ENCODE assay signal across 1 cellular context in the genomic region with DNA sequence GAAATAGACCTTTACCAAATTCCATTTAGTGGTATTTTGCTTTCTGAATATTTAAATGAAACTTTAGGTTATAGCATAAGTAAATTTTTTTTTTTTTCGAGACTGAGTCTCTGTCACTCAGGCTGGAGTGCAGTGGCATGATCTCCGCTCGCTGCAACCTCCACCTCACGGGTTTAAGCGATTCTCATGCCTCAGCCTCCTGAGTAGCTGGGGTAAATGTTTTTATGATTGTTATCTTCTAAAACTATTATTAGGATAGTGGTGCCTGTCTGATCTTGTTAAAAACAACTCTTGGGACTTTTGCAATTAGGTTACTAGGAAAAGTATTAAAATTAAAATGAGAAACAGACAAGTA.
TF ChIP-seq lines count a peak whose summit lies in the region.

No MANE protein-coding gene starts in this region.

TF ChIP-seq in K562, 482 proteins besides CTCF, POLR2A, EP300 and RAD21 (continued from another document):
- TF ChIP-seq PRPF4 (IDR thresholded peaks at IDR 0.05; ENCODE audit: insufficient read depth, low read depth, low read length, poor library complexity, severe bottlenecking) (no peak), STAT5B (CRISPR knock-in tag; IDR thresholded peaks at IDR 0.05) (0 out of 2 replicates have a peak, but pooled peaks have one; percentile 20), CBFA2T3 (IDR thresholded peaks at IDR 0.05) (no peak), KLF1 (tag; IDR thresholded peaks at IDR 0.05) (peak; percentile 36; the same call in 1 of the 2 replicates), ZNF551 (CRISPR knock-in tag; IDR thresholded peaks at IDR 0.05) (no peak), EGR1 (conservative IDR thresholded peaks at IDR 0.05) (no peak), TAF7 (tag; IDR thresholded peaks at IDR 0.05) (no peak), ZNF707 (CRISPR knock-in tag; conservative IDR thresholded peaks at IDR 0.05) (0 out of 2 replicates have a peak, but pooled peaks have one; percentile 18), ZNF212 (CRISPR knock-in tag; IDR thresholded peaks at IDR 0.05) (no peak), DMBX1 (CRISPR knock-in tag; IDR thresholded peaks at IDR 0.05; ENCODE audit: borderline replicate concordance) (peak; percentile 54; the same call in 1 of the 2 replicates), CC2D1A (IDR thresholded peaks at IDR 0.05) (no peak), CBX1 (IDR thresholded peaks at IDR 0.05; ENCODE audit: low read depth) (no peak), TFAM (CRISPR knock-in tag; conservative IDR thresholded peaks at IDR 0.05) (no peak), NRF1 (conservative IDR thresholded peaks at IDR 0.05 in 1 of 2, IDR thresholded peaks at IDR 0.05 in 1 of 2) (0 out of 4 replicates have a peak, but pooled peaks of 1 of the 2 experiments have one; percentile 1), ZNF263 (CRISPR knock-in tag; IDR thresholded peaks at IDR 0.05; ENCODE audit: borderline replicate concordance) (no peak), ZNF444 (CRISPR knock-in tag; IDR thresholded peaks at IDR 0.05) (no peak), TCF7 (IDR thresholded peaks at IDR 0.05; ENCODE audit: borderline replicate concordance) (no peak), CXXC5 (CRISPR knock-in tag; IDR thresholded peaks at IDR 0.05) (0 out of 2 replicates have a peak, but pooled peaks have one; percentile 7), BACH1 (tag; IDR thresholded peaks at IDR 0.05) (no peak)
- TF ChIP-seq, protein P1, sequence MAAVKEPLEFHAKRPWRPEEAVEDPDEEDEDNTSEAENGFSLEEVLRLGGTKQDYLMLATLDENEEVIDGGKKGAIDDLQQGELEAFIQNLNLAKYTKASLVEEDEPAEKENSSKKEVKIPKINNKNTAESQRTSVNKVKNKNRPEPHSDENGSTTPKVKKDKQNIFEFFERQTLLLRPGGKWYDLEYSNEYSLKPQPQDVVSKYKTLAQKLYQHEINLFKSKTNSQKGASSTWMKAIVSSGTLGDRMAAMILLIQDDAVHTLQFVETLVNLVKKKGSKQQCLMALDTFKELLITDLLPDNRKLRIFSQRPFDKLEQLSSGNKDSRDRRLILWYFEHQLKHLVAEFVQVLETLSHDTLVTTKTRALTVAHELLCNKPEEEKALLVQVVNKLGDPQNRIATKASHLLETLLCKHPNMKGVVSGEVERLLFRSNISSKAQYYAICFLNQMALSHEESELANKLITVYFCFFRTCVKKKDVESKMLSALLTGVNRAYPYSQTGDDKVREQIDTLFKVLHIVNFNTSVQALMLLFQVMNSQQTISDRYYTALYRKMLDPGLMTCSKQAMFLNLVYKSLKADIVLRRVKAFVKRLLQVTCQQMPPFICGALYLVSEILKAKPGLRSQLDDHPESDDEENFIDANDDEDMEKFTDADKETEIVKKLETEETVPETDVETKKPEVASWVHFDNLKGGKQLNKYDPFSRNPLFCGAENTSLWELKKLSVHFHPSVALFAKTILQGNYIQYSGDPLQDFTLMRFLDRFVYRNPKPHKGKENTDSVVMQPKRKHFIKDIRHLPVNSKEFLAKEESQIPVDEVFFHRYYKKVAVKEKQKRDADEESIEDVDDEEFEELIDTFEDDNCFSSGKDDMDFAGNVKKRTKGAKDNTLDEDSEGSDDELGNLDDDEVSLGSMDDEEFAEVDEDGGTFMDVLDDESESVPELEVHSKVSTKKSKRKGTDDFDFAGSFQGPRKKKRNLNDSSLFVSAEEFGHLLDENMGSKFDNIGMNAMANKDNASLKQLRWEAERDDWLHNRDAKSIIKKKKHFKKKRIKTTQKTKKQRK (IDR thresholded peaks at IDR 0.05; ENCODE audit: borderline replicate concordance, low read depth, low read length), result no peak
- TF ChIP-seq, protein P2, sequence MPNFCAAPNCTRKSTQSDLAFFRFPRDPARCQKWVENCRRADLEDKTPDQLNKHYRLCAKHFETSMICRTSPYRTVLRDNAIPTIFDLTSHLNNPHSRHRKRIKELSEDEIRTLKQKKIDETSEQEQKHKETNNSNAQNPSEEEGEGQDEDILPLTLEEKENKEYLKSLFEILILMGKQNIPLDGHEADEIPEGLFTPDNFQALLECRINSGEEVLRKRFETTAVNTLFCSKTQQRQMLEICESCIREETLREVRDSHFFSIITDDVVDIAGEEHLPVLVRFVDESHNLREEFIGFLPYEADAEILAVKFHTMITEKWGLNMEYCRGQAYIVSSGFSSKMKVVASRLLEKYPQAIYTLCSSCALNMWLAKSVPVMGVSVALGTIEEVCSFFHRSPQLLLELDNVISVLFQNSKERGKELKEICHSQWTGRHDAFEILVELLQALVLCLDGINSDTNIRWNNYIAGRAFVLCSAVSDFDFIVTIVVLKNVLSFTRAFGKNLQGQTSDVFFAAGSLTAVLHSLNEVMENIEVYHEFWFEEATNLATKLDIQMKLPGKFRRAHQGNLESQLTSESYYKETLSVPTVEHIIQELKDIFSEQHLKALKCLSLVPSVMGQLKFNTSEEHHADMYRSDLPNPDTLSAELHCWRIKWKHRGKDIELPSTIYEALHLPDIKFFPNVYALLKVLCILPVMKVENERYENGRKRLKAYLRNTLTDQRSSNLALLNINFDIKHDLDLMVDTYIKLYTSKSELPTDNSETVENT (CRISPR knock-in tag; IDR thresholded peaks at IDR 0.05), result no peak
- TF ChIP-seq, protein P3, sequence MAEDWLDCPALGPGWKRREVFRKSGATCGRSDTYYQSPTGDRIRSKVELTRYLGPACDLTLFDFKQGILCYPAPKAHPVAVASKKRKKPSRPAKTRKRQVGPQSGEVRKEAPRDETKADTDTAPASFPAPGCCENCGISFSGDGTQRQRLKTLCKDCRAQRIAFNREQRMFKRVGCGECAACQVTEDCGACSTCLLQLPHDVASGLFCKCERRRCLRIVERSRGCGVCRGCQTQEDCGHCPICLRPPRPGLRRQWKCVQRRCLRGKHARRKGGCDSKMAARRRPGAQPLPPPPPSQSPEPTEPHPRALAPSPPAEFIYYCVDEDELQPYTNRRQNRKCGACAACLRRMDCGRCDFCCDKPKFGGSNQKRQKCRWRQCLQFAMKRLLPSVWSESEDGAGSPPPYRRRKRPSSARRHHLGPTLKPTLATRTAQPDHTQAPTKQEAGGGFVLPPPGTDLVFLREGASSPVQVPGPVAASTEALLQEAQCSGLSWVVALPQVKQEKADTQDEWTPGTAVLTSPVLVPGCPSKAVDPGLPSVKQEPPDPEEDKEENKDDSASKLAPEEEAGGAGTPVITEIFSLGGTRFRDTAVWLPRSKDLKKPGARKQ (CRISPR knock-in tag; IDR thresholded peaks at IDR 0.05), result 0 out of 2 replicates have a peak, but pooled peaks have one; percentile 70
- TF ChIP-seq, protein P4, sequence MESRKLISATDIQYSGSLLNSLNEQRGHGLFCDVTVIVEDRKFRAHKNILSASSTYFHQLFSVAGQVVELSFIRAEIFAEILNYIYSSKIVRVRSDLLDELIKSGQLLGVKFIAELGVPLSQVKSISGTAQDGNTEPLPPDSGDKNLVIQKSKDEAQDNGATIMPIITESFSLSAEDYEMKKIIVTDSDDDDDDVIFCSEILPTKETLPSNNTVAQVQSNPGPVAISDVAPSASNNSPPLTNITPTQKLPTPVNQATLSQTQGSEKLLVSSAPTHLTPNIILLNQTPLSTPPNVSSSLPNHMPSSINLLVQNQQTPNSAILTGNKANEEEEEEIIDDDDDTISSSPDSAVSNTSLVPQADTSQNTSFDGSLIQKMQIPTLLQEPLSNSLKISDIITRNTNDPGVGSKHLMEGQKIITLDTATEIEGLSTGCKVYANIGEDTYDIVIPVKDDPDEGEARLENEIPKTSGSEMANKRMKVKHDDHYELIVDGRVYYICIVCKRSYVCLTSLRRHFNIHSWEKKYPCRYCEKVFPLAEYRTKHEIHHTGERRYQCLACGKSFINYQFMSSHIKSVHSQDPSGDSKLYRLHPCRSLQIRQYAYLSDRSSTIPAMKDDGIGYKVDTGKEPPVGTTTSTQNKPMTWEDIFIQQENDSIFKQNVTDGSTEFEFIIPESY (CRISPR knock-in tag; IDR thresholded peaks at IDR 0.05), result 0 out of 2 replicates have a peak, but pooled peaks have one; percentile 4
- TF ChIP-seq, protein P5, sequence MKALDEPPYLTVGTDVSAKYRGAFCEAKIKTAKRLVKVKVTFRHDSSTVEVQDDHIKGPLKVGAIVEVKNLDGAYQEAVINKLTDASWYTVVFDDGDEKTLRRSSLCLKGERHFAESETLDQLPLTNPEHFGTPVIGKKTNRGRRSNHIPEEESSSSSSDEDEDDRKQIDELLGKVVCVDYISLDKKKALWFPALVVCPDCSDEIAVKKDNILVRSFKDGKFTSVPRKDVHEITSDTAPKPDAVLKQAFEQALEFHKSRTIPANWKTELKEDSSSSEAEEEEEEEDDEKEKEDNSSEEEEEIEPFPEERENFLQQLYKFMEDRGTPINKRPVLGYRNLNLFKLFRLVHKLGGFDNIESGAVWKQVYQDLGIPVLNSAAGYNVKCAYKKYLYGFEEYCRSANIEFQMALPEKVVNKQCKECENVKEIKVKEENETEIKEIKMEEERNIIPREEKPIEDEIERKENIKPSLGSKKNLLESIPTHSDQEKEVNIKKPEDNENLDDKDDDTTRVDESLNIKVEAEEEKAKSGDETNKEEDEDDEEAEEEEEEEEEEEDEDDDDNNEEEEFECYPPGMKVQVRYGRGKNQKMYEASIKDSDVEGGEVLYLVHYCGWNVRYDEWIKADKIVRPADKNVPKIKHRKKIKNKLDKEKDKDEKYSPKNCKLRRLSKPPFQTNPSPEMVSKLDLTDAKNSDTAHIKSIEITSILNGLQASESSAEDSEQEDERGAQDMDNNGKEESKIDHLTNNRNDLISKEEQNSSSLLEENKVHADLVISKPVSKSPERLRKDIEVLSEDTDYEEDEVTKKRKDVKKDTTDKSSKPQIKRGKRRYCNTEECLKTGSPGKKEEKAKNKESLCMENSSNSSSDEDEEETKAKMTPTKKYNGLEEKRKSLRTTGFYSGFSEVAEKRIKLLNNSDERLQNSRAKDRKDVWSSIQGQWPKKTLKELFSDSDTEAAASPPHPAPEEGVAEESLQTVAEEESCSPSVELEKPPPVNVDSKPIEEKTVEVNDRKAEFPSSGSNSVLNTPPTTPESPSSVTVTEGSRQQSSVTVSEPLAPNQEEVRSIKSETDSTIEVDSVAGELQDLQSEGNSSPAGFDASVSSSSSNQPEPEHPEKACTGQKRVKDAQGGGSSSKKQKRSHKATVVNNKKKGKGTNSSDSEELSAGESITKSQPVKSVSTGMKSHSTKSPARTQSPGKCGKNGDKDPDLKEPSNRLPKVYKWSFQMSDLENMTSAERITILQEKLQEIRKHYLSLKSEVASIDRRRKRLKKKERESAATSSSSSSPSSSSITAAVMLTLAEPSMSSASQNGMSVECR (CRISPR knock-in tag; IDR thresholded peaks at IDR 0.05), result no peak
